1 cellular context compared by ENCODE assay signal in the genomic region with DNA sequence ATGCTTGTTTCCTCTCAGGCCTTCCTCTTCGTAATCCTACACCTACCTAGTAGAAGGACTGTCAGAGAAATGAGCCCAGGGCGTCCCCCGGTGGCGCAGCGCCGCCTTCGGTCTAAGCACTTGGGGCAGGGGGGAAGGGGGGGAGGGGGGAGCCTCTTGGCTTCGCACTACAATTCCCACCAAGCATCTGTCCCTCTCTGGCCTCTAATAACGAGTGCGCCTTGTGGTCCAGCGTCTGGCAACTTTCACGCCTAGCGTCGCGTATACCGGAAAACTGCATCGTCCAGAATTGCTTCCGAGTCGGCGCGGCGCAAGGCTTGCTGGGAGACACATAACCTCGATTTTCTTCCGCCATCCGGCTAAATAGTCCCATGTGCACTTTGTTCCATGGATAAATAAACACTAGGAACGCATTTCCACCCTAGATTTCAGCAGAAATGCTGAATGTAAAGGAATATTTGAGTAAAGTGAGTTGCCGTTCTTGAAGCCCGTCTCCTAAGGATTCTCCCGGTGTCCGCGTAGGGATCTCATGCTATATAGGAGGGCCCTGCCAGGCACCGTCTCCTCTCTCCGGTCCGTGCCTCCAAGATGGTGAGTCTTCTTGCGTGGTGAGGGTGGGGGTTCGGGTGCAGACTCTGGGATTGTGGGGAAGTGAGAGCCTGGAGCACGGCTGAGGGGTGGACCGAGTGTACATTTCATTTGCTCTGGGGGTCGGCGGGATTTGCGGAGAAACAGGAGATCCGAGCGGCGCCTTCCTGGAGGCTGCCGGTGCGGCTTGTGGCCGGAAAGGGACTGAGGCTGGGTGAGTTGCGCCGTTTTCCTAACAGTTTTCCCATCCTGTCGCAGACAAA.
TF ChIP-seq lines count a peak whose summit lies in the region.

A gene (plus strand): TSS at position 340 of the 851 bp plus-strand sequence. CDS start 249 bp downstream, at position 589.

TF ChIP-seq in IMR-90, 13 proteins besides CTCF, POLR2A, EP300 and RAD21 (continued from another document):
- TF ChIP-seq, protein P1, sequence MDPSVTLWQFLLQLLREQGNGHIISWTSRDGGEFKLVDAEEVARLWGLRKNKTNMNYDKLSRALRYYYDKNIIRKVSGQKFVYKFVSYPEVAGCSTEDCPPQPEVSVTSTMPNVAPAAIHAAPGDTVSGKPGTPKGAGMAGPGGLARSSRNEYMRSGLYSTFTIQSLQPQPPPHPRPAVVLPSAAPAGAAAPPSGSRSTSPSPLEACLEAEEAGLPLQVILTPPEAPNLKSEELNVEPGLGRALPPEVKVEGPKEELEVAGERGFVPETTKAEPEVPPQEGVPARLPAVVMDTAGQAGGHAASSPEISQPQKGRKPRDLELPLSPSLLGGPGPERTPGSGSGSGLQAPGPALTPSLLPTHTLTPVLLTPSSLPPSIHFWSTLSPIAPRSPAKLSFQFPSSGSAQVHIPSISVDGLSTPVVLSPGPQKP (IDR thresholded peaks at IDR 0.05; ENCODE audit: borderline replicate concordance, low read depth, low read length), result no peak
- TF ChIP-seq RFX5 (IDR thresholded peaks at IDR 0.05; ENCODE audit: low read depth, low read length) (no peak), BHLHE40 (IDR thresholded peaks at IDR 0.05; ENCODE audit: low read depth, low read length) (peak; percentile 30; the same call in 1 of the 2 replicates)
